In genomic region chr16:2388875-2389433, GRCh38 we compare ENCODE assay signal across 12 cellular contexts. TPM values are rescaled to one million over a fixed set of nuclear protein-coding genes. Genes with fewer than 3 reads are reported as not detected.
DNase-seq lines count a peak whose midpoint lies in the region; TF ChIP-seq lines count a peak whose summit lies in the region.
"Had no signal": no experiment of that assay in that cellular context is flagged by ENCODE, and none has a peak within 500 bp of the region (broad histone marks: within the 10 kb centered on the region; RNA-seq: fewer than 3 reads in every experiment).

No MANE protein-coding gene starts in this region.

- H3K36me3 Mint-ChIP-seq in osteocyte (ENCODE audit: unreplicated experiment) = peaks cover 3% of the 10 kb centered on the region

- no peak for TF ChIP-seq CTCF in osteocyte (IDR thresholded peaks at IDR 0.05)

- H3K4me1 Mint-ChIP-seq in osteocyte (ENCODE audit: unreplicated experiment) = peaks cover 9% of the 10 kb centered on the region

- no peak overlapping the region for H3K4me3 Mint-ChIP-seq in osteocyte (ENCODE audit: unreplicated experiment)

- no peak overlapping the region for H3K27ac Mint-ChIP-seq in osteocyte (ENCODE audit: unreplicated experiment)

- H3K27me3 Mint-ChIP-seq in osteocyte (ENCODE audit: unreplicated experiment) = peaks cover 5% of the 10 kb centered on the region

- DNase-seq in GM04503 (ENCODE audit: low read depth) (peak; percentile 31), NCI-H2081 treated with DMSO at 0.1 percent for 48 hours (lab: John Stamatoyannopoulos, UW) (peak; percentile 77), brain pericyte (ENCODE audit: low read depth, low spot score) (peak; percentile 51), lung microvascular endothelial cell (ENCODE audit: low read depth in 2 of 2) (peak; percentile 41 to 43), osteocyte (ENCODE audit: extremely low spot score, unreplicated experiment) (no peak), HK-2 (ENCODE audit: unreplicated experiment) (no peak), ecto neural progenitor cell (ENCODE audit: low spot score) (no peak), NCI-H82 treated with DMSO at 0.1 percent for 48 hours (lab: John Stamatoyannopoulos, UW; ENCODE audit: unreplicated experiment) (no peak)
- DNase-seq: activated CD8-positive, alpha-beta memory T cell treated with anti-CD3 and anti-CD28 coated beads for 24 hours; DMS79 treated with DMSO at 0.1 percent for 48 hours; NCI-H1436 treated with DMSO at 0.1 percent for 48 hours; stimulated activated naive CD4-positive, alpha-beta T cell had no signal

- peaks cover 6% of the 10 kb centered on the region for H3K9me3 Mint-ChIP-seq in osteocyte (ENCODE audit: unreplicated experiment)

RNA-seq across cellular contexts. Expression of gene CCNF, which starts 40.3 kb away (rescaled TPM):
- 7.7 and 15.0 TPM in 2 replicates for total RNA-seq in lung microvascular endothelial cell
- 8.0 and 10.0 TPM in 2 replicates for total RNA-seq in osteocyte

RNA-seq across cellular contexts. Expression of gene ABCA3, which starts 48.4 kb away (rescaled TPM):
- total RNA-seq in lung microvascular endothelial cell (20.3 and 30.2 TPM in 2 replicates), osteocyte (20.4 and 21.0 TPM in 2 replicates)

Comparison
In these comparisons a context has a peak if more than half of its experiments do, and no peak if none do; other contexts are left out.
1. DNase-seq: peak in GM04503 (single experiment), NCI-H2081 treated with DMSO at 0.1 percent for 48 hours (single experiment), brain pericyte (single experiment) and lung microvascular endothelial cell (2 of 2); none in osteocyte (single experiment), HK-2 (single experiment), ecto neural progenitor cell (single experiment) and NCI-H82 treated with DMSO at 0.1 percent for 48 hours (single experiment).